In the genomic region with DNA sequence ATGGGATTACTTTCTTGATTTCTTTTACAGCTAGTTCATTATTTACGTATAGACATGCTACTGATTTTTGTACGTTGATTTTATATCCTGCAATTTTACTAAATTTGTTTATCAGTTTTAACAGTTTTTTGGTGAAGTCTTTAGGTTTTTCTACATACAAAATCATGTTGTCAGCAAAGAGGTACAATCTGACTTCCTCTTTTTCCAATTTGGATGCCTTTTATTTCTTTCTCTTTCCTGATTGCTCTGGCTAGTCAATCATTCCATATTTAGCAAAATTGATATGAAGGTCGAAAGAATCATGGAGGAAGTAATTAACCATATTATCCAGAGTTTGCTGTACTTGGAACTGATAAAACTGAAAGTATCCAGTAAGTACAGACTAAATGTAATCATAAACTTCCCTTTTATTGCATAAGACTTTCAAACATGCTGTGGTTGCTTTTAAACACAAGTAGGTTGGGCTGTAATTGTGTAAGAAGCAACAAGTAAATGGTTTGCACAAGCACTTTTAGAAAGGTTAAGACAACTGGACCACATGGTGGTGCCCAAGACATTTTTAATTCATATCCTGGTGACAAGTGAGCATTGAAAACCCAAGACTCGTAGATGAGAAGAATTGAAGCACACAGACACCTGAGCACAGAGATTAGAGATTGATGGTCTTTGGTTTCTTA, we compare ENCODE assay signal across 1 cellular context.
TF ChIP-seq lines count a peak whose summit lies in the region.

No MANE protein-coding gene starts in this region.

TF ChIP-seq in GM12878, 131 proteins besides CTCF, POLR2A, EP300 and RAD21:
- TF ChIP-seq MYC (IDR thresholded peaks at IDR 0.05; ENCODE audit: insufficient read depth, insufficient read length, insufficient replicate concordance, low read length, severe bottlenecking): no peak
- TF ChIP-seq POLR2AphosphoS2 (IDR thresholded peaks at IDR 0.05; ENCODE audit: low read depth, low read length): no peak
- TF ChIP-seq TAF1 (IDR thresholded peaks at IDR 0.05; ENCODE audit: borderline replicate concordance, low read depth, low read length): no peak
- peak; percentile 67 for TF ChIP-seq SPI1 (IDR thresholded peaks at IDR 0.05; ENCODE audit: borderline replicate concordance, insufficient read depth, low read depth, low read length)
